Comparison of ENCODE assay signal across 19 cellular contexts in the genomic region with DNA sequence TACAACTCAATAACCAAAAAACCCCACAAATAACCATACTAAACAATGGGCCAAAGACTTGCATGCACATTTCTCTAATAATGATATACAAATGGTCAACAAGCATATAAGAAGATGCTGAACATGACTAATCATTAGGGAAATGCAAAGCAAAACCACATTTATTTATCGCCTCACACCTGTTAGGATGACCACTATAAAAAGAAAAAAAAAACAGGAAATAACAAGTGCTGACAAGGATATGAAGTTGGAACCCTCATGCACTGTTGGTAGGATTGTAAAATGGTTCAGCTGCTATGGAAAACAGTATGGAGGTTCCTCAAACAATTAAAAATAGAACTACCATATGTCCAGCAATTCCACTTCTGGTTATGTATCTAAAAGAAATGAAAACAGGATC.
DNase-seq lines count a peak whose midpoint lies in the region; ATAC-seq and FAIRE-seq lines count a peak whose summit lies in the region.
"Had no signal": no experiment of that assay in that cellular context is flagged by ENCODE, and none has a peak within 500 bp of the region (broad histone marks: within the 10 kb centered on the region; RNA-seq: fewer than 3 reads in every experiment).

No MANE protein-coding gene starts in this region.

- H3K4me3 Mint-ChIP-seq in activated T-cell treated with anti-CD3 and anti-CD28 coated beads, Interleukin-2, amount 50 U/mL, for 24 hours: no peak overlapping the region
- H3K4me3 Mint-ChIP-seq: CD8-positive, alpha-beta memory T cell had no signal

- ATAC-seq in HG03469 (IDR thresholded peaks at IDR 0.05; ENCODE audit: unreplicated experiment) (no peak), GM18861 (IDR thresholded peaks at IDR 0.05; ENCODE audit: unreplicated experiment) (no peak)
- ATAC-seq: Panc1 had no signal

- H3K27ac Mint-ChIP-seq in activated T-cell treated with anti-CD3 and anti-CD28 coated beads, Interleukin-2, amount 50 U/mL, for 24 hours: peak overlapping the region; percentile 18

- no peaks in the 10 kb centered on the region for H3K27me3 Mint-ChIP-seq in activated T-cell treated with anti-CD3 and anti-CD28 coated beads, Interleukin-2, amount 50 U/mL, for 24 hours
- H3K27me3 Mint-ChIP-seq: CD8-positive, alpha-beta memory T cell had no signal

- FAIRE-seq in GM19239 (lab: Jason Lieb, UNC): no peak
- FAIRE-seq: HTR-8/SVneo had no signal

- H3K4me1 Mint-ChIP-seq in activated T-cell treated with anti-CD3 and anti-CD28 coated beads, Interleukin-2, amount 50 U/mL, for 24 hours (ENCODE audit: low read depth): peaks cover 49% of the 10 kb centered on the region

- H3K9me3 Mint-ChIP-seq in activated T-cell treated with anti-CD3 and anti-CD28 coated beads, Interleukin-2, amount 50 U/mL, for 24 hours: peaks cover 7% of the 10 kb centered on the region

- H3K36me3 Mint-ChIP-seq in activated T-cell treated with anti-CD3 and anti-CD28 coated beads, Interleukin-2, amount 50 U/mL, for 24 hours (ENCODE audit: low read depth): peaks cover 13% of the 10 kb centered on the region

- no peak for DNase-seq in activated T-cell treated with anti-CD3 and anti-CD28 coated beads, Interleukin-2, amount 50 U/mL, for 24 hours
- DNase-seq in activated T-cell treated with anti-CD3 and anti-CD28 coated beads for 4 hours (no peak), SW480 (ENCODE audit: low spot score) (peak; percentile 28), dermis blood vessel endothelial cell (peak; percentile 19), GM19240 (ENCODE audit: insufficient read length, low spot score) (no peak), GM19239 (ENCODE audit: insufficient read length, low spot score) (no peak)
- DNase-seq: CD8-positive, alpha-beta memory T cell; DMS79 treated with DMSO at 0.1 percent for 48 hours; GDM1; GM23248; HCEC 1CT; NCI-H1048; NCI-H2081 treated with DMSO at 0.1 percent for 48 hours; NCI-H510A; NCI-H82 had no signal

Comparison
In these comparisons a context has a peak if more than half of its experiments do, and no peak if none do; other contexts are left out.
1. DNase-seq: peak in SW480 (single experiment) and dermis blood vessel endothelial cell (single experiment); none in activated T-cell treated with anti-CD3 and anti-CD28 coated beads, Interleukin-2, amount 50 U/mL, for 24 hours (single experiment), activated T-cell treated with anti-CD3 and anti-CD28 coated beads for 4 hours (single experiment), GM19240 (single experiment) and GM19239 (single experiment).